12 cellular contexts compared by ENCODE assay signal in the genomic region with DNA sequence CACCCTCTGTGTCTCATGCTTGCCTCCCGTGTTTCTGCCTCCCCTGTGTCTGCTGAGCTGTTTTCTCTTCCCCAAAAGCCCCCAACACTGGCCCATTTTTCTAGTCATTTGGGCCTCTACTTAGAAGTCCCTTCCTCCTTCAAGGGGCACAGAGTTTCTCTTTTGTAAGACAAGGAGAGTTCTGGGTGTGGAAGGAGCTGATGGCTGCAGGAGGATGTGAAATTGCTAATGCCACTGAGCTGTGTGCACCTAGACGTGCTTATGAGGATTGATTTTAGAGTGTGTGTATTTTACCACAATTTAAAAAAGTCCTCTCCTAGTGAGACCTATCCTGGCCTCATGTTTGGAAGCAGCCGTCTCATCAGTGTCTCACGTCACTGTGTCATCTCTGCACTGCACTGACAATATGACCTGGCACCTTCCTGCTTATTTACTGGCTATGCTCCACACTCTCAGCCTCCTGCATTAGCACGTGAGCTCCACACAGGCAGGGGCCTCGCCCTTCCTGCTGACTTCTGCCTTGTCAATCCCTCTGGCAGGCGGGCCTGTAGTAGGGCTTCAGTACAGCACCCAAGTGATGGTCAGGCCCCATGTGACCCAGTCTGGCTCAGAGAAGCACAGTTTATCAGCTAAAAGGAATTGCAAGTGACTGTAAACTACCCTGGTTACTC. TPM values are rescaled to one million over a fixed set of nuclear protein-coding genes. Genes with fewer than 3 reads are reported as not detected.
DNase-seq lines count a peak whose midpoint lies in the region; ATAC-seq and TF ChIP-seq lines count a peak whose summit lies in the region.
"Had no signal": no experiment of that assay in that cellular context is flagged by ENCODE, and none has a peak within 500 bp of the region (broad histone marks: within the 10 kb centered on the region; RNA-seq: fewer than 3 reads in every experiment).

No MANE protein-coding gene starts in this region.

- H3K4me1 Mint-ChIP-seq in activated CD8-positive, alpha-beta T cell treated with anti-CD3 and anti-CD28 coated beads for 36 hours (ENCODE audit: low read depth), result peaks cover 26% of the 10 kb centered on the region
- H3K4me1 Mint-ChIP-seq in chondrocyte (ENCODE audit: low read depth), result peaks cover 15% of the 10 kb centered on the region

- DNase-seq in activated CD4-positive, CD25-positive, alpha-beta regulatory T cell treated with anti-CD3 and anti-CD28 coated beads, Interleukin-2, amount 50 U/mL, for 72 hours, result no peak
- DNase-seq in activated CD8-positive, alpha-beta T cell treated with anti-CD3 and anti-CD28 coated beads for 36 hours, result peak; percentile 36
- peak; percentile 83 for DNase-seq in right atrium auricular region (ENCODE audit: low spot score)
- DNase-seq in stimulated activated naive CD4-positive, alpha-beta T cell treated with Interleukin-2 at 50 U/mL for 16 hours (lab: John Stamatoyannopoulos, UW), result peak; percentile 18
- no peak for DNase-seq in chondrocyte (ENCODE audit: low spot score)
- DNase-seq in NCI-H446 treated with DMSO at 0.1 percent for 48 hours (lab: John Stamatoyannopoulos, UW), result no peak
- DNase-seq: small intestine had no signal

- H3K4me1 ChIP-seq in right atrium auricular region, result peaks cover 0 to 8% of the 10 kb centered on the region in 2 donors

- H3K27me3 ChIP-seq in right atrium auricular region, result no peaks in the 10 kb centered on the region
- H3K27me3 ChIP-seq: suprapubic skin had no signal

- ATAC-seq in activated CD4-positive, CD25-positive, alpha-beta regulatory T cell treated with anti-CD3 and anti-CD28 coated beads, Interleukin-2, amount 50 U/mL, for 24 hours, result peak; percentile 87 to 89
- peak; percentile 76 for ATAC-seq in activated CD8-positive, alpha-beta T cell treated with anti-CD3 and anti-CD28 coated beads for 36 hours
- no peak for ATAC-seq in HG03442 (IDR thresholded peaks at IDR 0.05; ENCODE audit: unreplicated experiment)

- H3K9me3 ChIP-seq in right atrium auricular region, result peaks cover 0 to 3% of the 10 kb centered on the region in 2 donors
- H3K9me3 ChIP-seq: suprapubic skin had no signal

- peaks cover 8% of the 10 kb centered on the region for H3K36me3 Mint-ChIP-seq in activated CD8-positive, alpha-beta T cell treated with anti-CD3 and anti-CD28 coated beads for 36 hours (ENCODE audit: low read depth)
- peaks cover 2% of the 10 kb centered on the region for H3K36me3 Mint-ChIP-seq in chondrocyte (ENCODE audit: low read depth)

- POLR2A ChIA-PET in activated CD8-positive, alpha-beta T cell treated with anti-CD3 and anti-CD28 coated beads for 36 hours (lab: Charles Lee), result interaction anchor here (1.5 kb wide), 1 partner anchor 9 kb away, joined by 3 read pairs; no protein-coding TSS in a partner anchor

- no peaks in the 10 kb centered on the region for H3K36me3 ChIP-seq in right atrium auricular region
- H3K36me3 ChIP-seq: suprapubic skin had no signal

- no peak overlapping the region for H3K4me3 ChIP-seq in right atrium auricular region
- H3K4me3 ChIP-seq: suprapubic skin had no signal

- peaks cover 23% of the 10 kb centered on the region for H3K9me3 Mint-ChIP-seq in activated CD8-positive, alpha-beta T cell treated with anti-CD3 and anti-CD28 coated beads for 36 hours
- peaks cover 11% of the 10 kb centered on the region for H3K9me3 Mint-ChIP-seq in chondrocyte (ENCODE audit: low read depth)

- CTCF ChIA-PET in activated CD8-positive, alpha-beta T cell treated with anti-CD3 and anti-CD28 coated beads for 36 hours (lab: Charles Lee), result interaction anchor here (0.6 to 1.6 kb wide), 10 partner anchors 9 to 141 kb away, joined by 3 to 5 read pairs (median 4); no protein-coding TSS in a partner anchor

- H3K4me3 Mint-ChIP-seq in activated CD8-positive, alpha-beta T cell treated with anti-CD3 and anti-CD28 coated beads for 36 hours, result no peak overlapping the region
- H3K4me3 Mint-ChIP-seq in chondrocyte (ENCODE audit: unreplicated experiment), result no peak overlapping the region

- TF ChIP-seq CTCF in activated CD8-positive, alpha-beta T cell treated with anti-CD3 and anti-CD28 coated beads for 36 hours (IDR thresholded peaks at IDR 0.05), result no peak
- TF ChIP-seq CTCF in right atrium auricular region (IDR thresholded peaks at IDR 0.05) (no peak), chondrocyte (IDR thresholded peaks at IDR 0.05) (no peak)

- intact Hi-C loops in activated CD8-positive, alpha-beta T cell treated with anti-CD3 and anti-CD28 coated beads for 36 hours (cut with micrococcal nuclease), result no loop called here

- H3K27ac Mint-ChIP-seq in activated CD8-positive, alpha-beta T cell treated with anti-CD3 and anti-CD28 coated beads for 36 hours, result peak overlapping the region; percentile 45
- no peak overlapping the region for H3K27ac Mint-ChIP-seq in chondrocyte (ENCODE audit: unreplicated experiment)

- no peaks in the 10 kb centered on the region for H3K27me3 Mint-ChIP-seq in activated CD8-positive, alpha-beta T cell treated with anti-CD3 and anti-CD28 coated beads for 36 hours
- no peaks in the 10 kb centered on the region for H3K27me3 Mint-ChIP-seq in chondrocyte (ENCODE audit: low read depth)

- H3K27ac ChIP-seq in right atrium auricular region, result peak overlapping the region; percentile 47 to 48
- H3K27ac ChIP-seq: epithelial cell of prostate, suprapubic skin had no signal

RNA-seq across cellular contexts. Expression of a gene that starts 8.0 kb away (rescaled TPM):
- 10 to 100 TPM; 39.9 to 41.5 TPM for total RNA-seq in activated CD8-positive, alpha-beta T cell treated with anti-CD3 and anti-CD28 coated beads for 36 hours
- total RNA-seq in right atrium auricular region (10 to 100 TPM; 15.4 to 15.8 TPM), chondrocyte (8.3 to 15.9 TPM (median 14.0 TPM) in 3 replicates)
- total RNA-seq: A172 had no signal

Comparison
In these comparisons a context has a peak if more than half of its experiments do, and no peak if none do; other contexts are left out.
1. DNase-seq: peak in activated CD8-positive, alpha-beta T cell treated with anti-CD3 and anti-CD28 coated beads for 36 hours (single experiment), right atrium auricular region (single experiment) and stimulated activated naive CD4-positive, alpha-beta T cell treated with Interleukin-2 at 50 U/mL for 16 hours (single experiment); none in activated CD4-positive, CD25-positive, alpha-beta regulatory T cell treated with anti-CD3 and anti-CD28 coated beads, Interleukin-2, amount 50 U/mL, for 72 hours (single experiment), chondrocyte (single experiment) and NCI-H446 treated with DMSO at 0.1 percent for 48 hours (single experiment).